ENCODE assay signal across 1 cellular context in genomic region chr12:9740109-9740750, GRCh38.
TF ChIP-seq lines count a peak whose summit lies in the region.

No MANE protein-coding gene starts in this region.

TF ChIP-seq in SK-N-SH treated with all-trans-retinoic acid at 6 μM for 48 hours, 23 proteins besides CTCF, POLR2A, EP300 and RAD21 (continued from another document):
- TF ChIP-seq TOX (CRISPR knock-in tag; IDR thresholded peaks at IDR 0.05; ENCODE audit: borderline replicate concordance): no peak
- TF ChIP-seq BACH2 (CRISPR knock-in tag; IDR thresholded peaks at IDR 0.05; ENCODE audit: borderline replicate concordance): no peak
- TF ChIP-seq ESRRG (CRISPR knock-in tag; IDR thresholded peaks at IDR 0.05): no peak
